In the genomic region with DNA sequence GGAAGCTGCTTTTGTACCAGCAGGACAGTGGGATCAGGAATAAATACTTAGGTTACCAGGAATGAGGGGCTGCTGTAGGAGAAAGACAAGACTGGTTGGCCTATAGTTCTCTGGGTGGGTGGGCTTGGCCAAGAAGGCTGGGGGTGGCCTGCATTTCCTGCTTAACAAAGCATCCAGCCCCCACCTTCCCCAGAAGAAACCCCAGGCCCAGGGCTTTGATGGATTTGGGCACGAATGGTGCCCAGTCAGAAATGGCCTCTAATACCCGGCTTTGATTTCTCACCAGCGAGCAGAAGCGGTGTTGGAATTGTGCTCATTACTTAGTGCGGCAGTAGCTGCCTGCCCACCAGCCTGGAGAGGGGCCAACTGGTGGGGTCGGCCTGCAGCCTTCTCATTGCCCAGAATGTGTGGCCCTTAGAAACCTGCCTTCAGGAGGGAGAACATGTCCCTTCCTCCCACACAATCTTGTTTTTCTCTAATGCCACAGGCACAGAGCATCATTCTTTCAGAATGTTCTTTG, we compare ENCODE assay signal across 2 cellular contexts.
TF ChIP-seq lines count a peak whose summit lies in the region.

No MANE protein-coding gene starts in this region.

TF ChIP-seq in SK-N-SH, 30 proteins besides CTCF, POLR2A, EP300 and RAD21 (continued from another document):
- TF ChIP-seq POLR2AphosphoS5 (IDR thresholded peaks at IDR 0.05; ENCODE audit: low read depth, low read length): no peak
TF ChIP-seq in SK-N-SH: peak in this region for 0.

TF ChIP-seq in SK-N-SH treated with all-trans-retinoic acid at 6 μM for 48 hours, 23 proteins besides CTCF, POLR2A, EP300 and RAD21 (continued from another document):
- TF ChIP-seq BACH2 (CRISPR knock-in tag; IDR thresholded peaks at IDR 0.05; ENCODE audit: borderline replicate concordance) (no peak), ZC3H10 (CRISPR knock-in tag; IDR thresholded peaks at IDR 0.05) (no peak), TOX (CRISPR knock-in tag; IDR thresholded peaks at IDR 0.05; ENCODE audit: borderline replicate concordance) (no peak), OSR1 (CRISPR knock-in tag; IDR thresholded peaks at IDR 0.05) (no peak), ARNTL (CRISPR knock-in tag; IDR thresholded peaks at IDR 0.05; ENCODE audit: borderline replicate concordance, low read depth) (no peak)
- TF ChIP-seq, protein P1, sequence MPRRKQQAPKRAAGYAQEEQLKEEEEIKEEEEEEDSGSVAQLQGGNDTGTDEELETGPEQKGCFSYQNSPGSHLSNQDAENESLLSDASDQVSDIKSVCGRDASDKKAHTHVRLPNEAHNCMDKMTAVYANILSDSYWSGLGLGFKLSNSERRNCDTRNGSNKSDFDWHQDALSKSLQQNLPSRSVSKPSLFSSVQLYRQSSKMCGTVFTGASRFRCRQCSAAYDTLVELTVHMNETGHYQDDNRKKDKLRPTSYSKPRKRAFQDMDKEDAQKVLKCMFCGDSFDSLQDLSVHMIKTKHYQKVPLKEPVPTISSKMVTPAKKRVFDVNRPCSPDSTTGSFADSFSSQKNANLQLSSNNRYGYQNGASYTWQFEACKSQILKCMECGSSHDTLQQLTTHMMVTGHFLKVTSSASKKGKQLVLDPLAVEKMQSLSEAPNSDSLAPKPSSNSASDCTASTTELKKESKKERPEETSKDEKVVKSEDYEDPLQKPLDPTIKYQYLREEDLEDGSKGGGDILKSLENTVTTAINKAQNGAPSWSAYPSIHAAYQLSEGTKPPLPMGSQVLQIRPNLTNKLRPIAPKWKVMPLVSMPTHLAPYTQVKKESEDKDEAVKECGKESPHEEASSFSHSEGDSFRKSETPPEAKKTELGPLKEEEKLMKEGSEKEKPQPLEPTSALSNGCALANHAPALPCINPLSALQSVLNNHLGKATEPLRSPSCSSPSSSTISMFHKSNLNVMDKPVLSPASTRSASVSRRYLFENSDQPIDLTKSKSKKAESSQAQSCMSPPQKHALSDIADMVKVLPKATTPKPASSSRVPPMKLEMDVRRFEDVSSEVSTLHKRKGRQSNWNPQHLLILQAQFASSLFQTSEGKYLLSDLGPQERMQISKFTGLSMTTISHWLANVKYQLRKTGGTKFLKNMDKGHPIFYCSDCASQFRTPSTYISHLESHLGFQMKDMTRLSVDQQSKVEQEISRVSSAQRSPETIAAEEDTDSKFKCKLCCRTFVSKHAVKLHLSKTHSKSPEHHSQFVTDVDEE (CRISPR knock-in tag; IDR thresholded peaks at IDR 0.05): no peak
- TF ChIP-seq, protein P2, sequence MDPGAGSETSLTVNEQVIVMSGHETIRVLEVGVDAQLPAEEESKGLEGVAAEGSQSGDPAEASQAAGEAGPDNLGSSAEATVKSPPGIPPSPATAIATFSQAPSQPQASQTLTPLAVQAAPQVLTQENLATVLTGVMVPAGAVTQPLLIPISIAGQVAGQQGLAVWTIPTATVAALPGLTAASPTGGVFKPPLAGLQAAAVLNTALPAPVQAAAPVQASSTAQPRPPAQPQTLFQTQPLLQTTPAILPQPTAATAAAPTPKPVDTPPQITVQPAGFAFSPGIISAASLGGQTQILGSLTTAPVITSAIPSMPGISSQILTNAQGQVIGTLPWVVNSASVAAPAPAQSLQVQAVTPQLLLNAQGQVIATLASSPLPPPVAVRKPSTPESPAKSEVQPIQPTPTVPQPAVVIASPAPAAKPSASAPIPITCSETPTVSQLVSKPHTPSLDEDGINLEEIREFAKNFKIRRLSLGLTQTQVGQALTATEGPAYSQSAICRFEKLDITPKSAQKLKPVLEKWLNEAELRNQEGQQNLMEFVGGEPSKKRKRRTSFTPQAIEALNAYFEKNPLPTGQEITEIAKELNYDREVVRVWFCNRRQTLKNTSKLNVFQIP (CRISPR knock-in tag; IDR thresholded peaks at IDR 0.05; ENCODE audit: borderline replicate concordance, low read depth): no peak
- TF ChIP-seq, protein P3, sequence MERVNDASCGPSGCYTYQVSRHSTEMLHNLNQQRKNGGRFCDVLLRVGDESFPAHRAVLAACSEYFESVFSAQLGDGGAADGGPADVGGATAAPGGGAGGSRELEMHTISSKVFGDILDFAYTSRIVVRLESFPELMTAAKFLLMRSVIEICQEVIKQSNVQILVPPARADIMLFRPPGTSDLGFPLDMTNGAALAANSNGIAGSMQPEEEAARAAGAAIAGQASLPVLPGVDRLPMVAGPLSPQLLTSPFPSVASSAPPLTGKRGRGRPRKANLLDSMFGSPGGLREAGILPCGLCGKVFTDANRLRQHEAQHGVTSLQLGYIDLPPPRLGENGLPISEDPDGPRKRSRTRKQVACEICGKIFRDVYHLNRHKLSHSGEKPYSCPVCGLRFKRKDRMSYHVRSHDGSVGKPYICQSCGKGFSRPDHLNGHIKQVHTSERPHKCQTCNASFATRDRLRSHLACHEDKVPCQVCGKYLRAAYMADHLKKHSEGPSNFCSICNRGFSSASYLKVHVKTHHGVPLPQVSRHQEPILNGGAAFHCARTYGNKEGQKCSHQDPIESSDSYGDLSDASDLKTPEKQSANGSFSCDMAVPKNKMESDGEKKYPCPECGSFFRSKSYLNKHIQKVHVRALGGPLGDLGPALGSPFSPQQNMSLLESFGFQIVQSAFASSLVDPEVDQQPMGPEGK (CRISPR knock-in tag; IDR thresholded peaks at IDR 0.05; ENCODE audit: borderline replicate concordance): no peak
TF ChIP-seq in SK-N-SH treated with all-trans-retinoic acid at 6 μM for 48 hours: peak in this region for 0.
